ENCODE assay signal across 13 cellular contexts in genomic region chr3:30672287-30672735, GRCh38.
DNase-seq lines count a peak whose midpoint lies in the region; ATAC-seq and TF ChIP-seq lines count a peak whose summit lies in the region.
"Had no signal": no experiment of that assay in that cellular context is flagged by ENCODE, and none has a peak within 500 bp of the region (broad histone marks: within the 10 kb centered on the region; RNA-seq: fewer than 3 reads in every experiment).

No MANE protein-coding gene starts in this region.

- H3K36me3 ChIP-seq in lung (ENCODE audit: control insufficient read depth in 2 of 2, insufficient read depth in 2 of 2, low read length in 2 of 2) (peaks cover 26 to 30% of the 10 kb centered on the region in 2 donors), tibial nerve (peaks cover 0 to 74% (median 16%) of the 10 kb centered on the region in 3 donors)

- H3K36me3 Mint-ChIP-seq in activated naive CD4-positive, alpha-beta T cell treated with anti-CD3 and anti-CD28 coated beads, Interleukin-2, amount 50 U/mL, for 24 hours, result peaks cover 79% of the 10 kb centered on the region
- H3K36me3 Mint-ChIP-seq in activated T-helper 2 cell treated with anti-CD3 and anti-CD28 coated beads, Interferon-gamma antibody, Interleukin-2, Interleukin-4, amounts not matched to agents 10 μg/mL and 5 μg/mL and 100 μg/mL, durations not matched to agents 14 hours and 24 hours and 36 hours (ENCODE audit: low read depth), result peaks cover 93% of the 10 kb centered on the region

- peaks cover 100% of the 10 kb centered on the region for H3K4me1 Mint-ChIP-seq in activated naive CD4-positive, alpha-beta T cell treated with anti-CD3 and anti-CD28 coated beads, Interleukin-2, amount 50 U/mL, for 24 hours
- H3K4me1 Mint-ChIP-seq in activated T-helper 2 cell treated with anti-CD3 and anti-CD28 coated beads, Interferon-gamma antibody, Interleukin-2, Interleukin-4, amounts not matched to agents 10 μg/mL and 5 μg/mL and 100 μg/mL, durations not matched to agents 14 hours and 24 hours and 36 hours (ENCODE audit: low read depth), result peaks cover 80% of the 10 kb centered on the region

- TF ChIP-seq CTCF in lung (IDR thresholded peaks at IDR 0.05; ENCODE audit: control extremely low read depth, extremely low read depth), result no peak
- no peak for TF ChIP-seq CTCF in tibial nerve (IDR thresholded peaks at IDR 0.05)
- TF ChIP-seq CTCF in GM20000 (IDR thresholded peaks at IDR 0.05; ENCODE audit: extremely low read depth, missing control alignments), result no peak

- H3K27me3 ChIP-seq in lung (ENCODE audit: control insufficient read depth, insufficient read depth), result no peaks in the 10 kb centered on the region
- no peaks in the 10 kb centered on the region for H3K27me3 ChIP-seq in tibial nerve
- H3K27me3 ChIP-seq: testis had no signal

- no peak for DNase-seq in activated naive CD4-positive, alpha-beta T cell (lab: John Stamatoyannopoulos, UW)
- DNase-seq in activated T-helper 2 cell treated with anti-CD3 and anti-CD28 coated beads, Interferon-gamma antibody, Interleukin-2, Interleukin-4, amounts not matched to agents 10 μg/mL and 5 μg/mL and 100 μg/mL, durations not matched to agents 14 hours and 24 hours and 36 hours (ENCODE audit: low spot score), result no peak
- DNase-seq in lung (ENCODE audit: low spot score) (no peak), tibial nerve (ENCODE audit: low spot score in 2 of 2) (no peak), GF-D8 (lab: John Stamatoyannopoulos, UW) (no peak), GOT3 (lab: John Stamatoyannopoulos, UW) (no peak), GM20000 (ENCODE audit: low spot score) (no peak)
- DNase-seq: DMS79, MM.1S, NCI-H2029 treated with DMSO at 0.1 percent for 48 hours, NCI-H69, testis had no signal

- WGBS in lung, 2 donors, result 96 to 97% methylated on average over 4 of the region's 4 CpGs
- 94 to 95% methylated on average over 4 of the region's 4 CpGs for WGBS in tibial nerve, 2 donors

- H3K9me3 Mint-ChIP-seq in activated naive CD4-positive, alpha-beta T cell treated with anti-CD3 and anti-CD28 coated beads, Interleukin-2, amount 50 U/mL, for 24 hours, result peaks cover 7% of the 10 kb centered on the region
- H3K9me3 Mint-ChIP-seq in activated T-helper 2 cell treated with anti-CD3 and anti-CD28 coated beads, Interferon-gamma antibody, Interleukin-2, Interleukin-4, amounts not matched to agents 10 μg/mL and 5 μg/mL and 100 μg/mL, durations not matched to agents 14 hours and 24 hours and 36 hours, result no peaks in the 10 kb centered on the region

- peak overlapping the region; percentile 1 to 55 for H3K27ac ChIP-seq in lung (ENCODE audit: low read depth in 1 of 2, low read length in 1 of 2)
- peak overlapping the region in 3 of 4 donors; percentile 16 to 66 (median 57) for H3K27ac ChIP-seq in tibial nerve
- H3K27ac ChIP-seq: testis had no signal

- H3K4me1 ChIP-seq in lung (ENCODE audit: control insufficient read depth in 2 of 2, insufficient read depth in 2 of 2, low read length in 2 of 2) (peaks cover 13% of the 10 kb centered on the region in 2 donors), tibial nerve (peaks cover 0 to 83% (median 23%) of the 10 kb centered on the region in 4 donors)
- H3K4me1 ChIP-seq: testis had no signal

- intact Hi-C loops in activated T-helper 2 cell treated with anti-CD3 and anti-CD28 coated beads, Interferon-gamma antibody, Interleukin-2, Interleukin-4, amounts not matched to agents 10 μg/mL and 5 μg/mL and 100 μg/mL, durations not matched to agents 14 hours and 24 hours and 36 hours (cut with micrococcal nuclease), result loop anchor here (2.0 kb wide), 1 partner anchor 14 kb away; no protein-coding TSS in a partner anchor

- H3K4me3 ChIP-seq in lung (no peak overlapping the region), tibial nerve (no peak overlapping the region)
- H3K4me3 ChIP-seq: testis had no signal

- peak overlapping the region; percentile 76 for H3K27ac Mint-ChIP-seq in activated naive CD4-positive, alpha-beta T cell treated with anti-CD3 and anti-CD28 coated beads, Interleukin-2, amount 50 U/mL, for 24 hours
- peak overlapping the region; percentile 61 for H3K27ac Mint-ChIP-seq in activated T-helper 2 cell treated with anti-CD3 and anti-CD28 coated beads, Interferon-gamma antibody, Interleukin-2, Interleukin-4, amounts not matched to agents 10 μg/mL and 5 μg/mL and 100 μg/mL, durations not matched to agents 14 hours and 24 hours and 36 hours

- TF ChIP-seq POLR2A in tibial nerve (IDR thresholded peaks at IDR 0.05), result no peak

- no peak for TF ChIP-seq EP300 in tibial nerve (IDR thresholded peaks at IDR 0.05)

- no peaks in the 10 kb centered on the region for H3K27me3 Mint-ChIP-seq in activated naive CD4-positive, alpha-beta T cell treated with anti-CD3 and anti-CD28 coated beads, Interleukin-2, amount 50 U/mL, for 24 hours
- no peaks in the 10 kb centered on the region for H3K27me3 Mint-ChIP-seq in activated T-helper 2 cell treated with anti-CD3 and anti-CD28 coated beads, Interferon-gamma antibody, Interleukin-2, Interleukin-4, amounts not matched to agents 10 μg/mL and 5 μg/mL and 100 μg/mL, durations not matched to agents 14 hours and 24 hours and 36 hours (ENCODE audit: low read depth)

- H3K4me3 Mint-ChIP-seq in activated naive CD4-positive, alpha-beta T cell treated with anti-CD3 and anti-CD28 coated beads, Interleukin-2, amount 50 U/mL, for 24 hours, result peak overlapping the region; percentile 78
- H3K4me3 Mint-ChIP-seq in activated T-helper 2 cell treated with anti-CD3 and anti-CD28 coated beads, Interferon-gamma antibody, Interleukin-2, Interleukin-4, amounts not matched to agents 10 μg/mL and 5 μg/mL and 100 μg/mL, durations not matched to agents 14 hours and 24 hours and 36 hours (ENCODE audit: low read depth), result peak overlapping the region; percentile 20

- no peak for ATAC-seq in lung (ENCODE audit: insufficient read depth, low FRiP score)

- H3K9me3 ChIP-seq in lung (ENCODE audit: control insufficient read depth in 2 of 2, insufficient read depth in 1 of 2, low read length in 1 of 2), result peaks cover 0 to 2% of the 10 kb centered on the region in 2 donors
- H3K9me3 ChIP-seq in tibial nerve, result no peaks in the 10 kb centered on the region
- H3K9me3 ChIP-seq: testis had no signal
